Comparison of ENCODE assay signal across 1 cellular context in genomic region chr17:40018211-40019121, GRCh38.
TF ChIP-seq lines count a peak whose summit lies in the region.

No MANE protein-coding gene starts in this region.

TF ChIP-seq in endothelial cell of umbilical vein, 7 proteins besides CTCF, POLR2A, EP300 and RAD21:
- TF ChIP-seq GATA2 (IDR thresholded peaks at IDR 0.05; ENCODE audit: insufficient read depth, insufficient read length, low read depth, low read length): no peak
- TF ChIP-seq EZH2 (IDR thresholded peaks at IDR 0.05; ENCODE audit: borderline replicate concordance, low read depth, low read length, severe bottlenecking): no peak
- no peak for TF ChIP-seq JUN (IDR thresholded peaks at IDR 0.05; ENCODE audit: borderline replicate concordance, insufficient read depth, insufficient read length, low read depth)
- no peak for TF ChIP-seq FOS (IDR thresholded peaks at IDR 0.05; ENCODE audit: borderline replicate concordance, insufficient read depth, low read length)
- peak; percentile 50 for TF ChIP-seq POLR2AphosphoS5 (IDR thresholded peaks at IDR 0.05; ENCODE audit: insufficient read depth, low read depth, low read length)
- TF ChIP-seq, protein P1, sequence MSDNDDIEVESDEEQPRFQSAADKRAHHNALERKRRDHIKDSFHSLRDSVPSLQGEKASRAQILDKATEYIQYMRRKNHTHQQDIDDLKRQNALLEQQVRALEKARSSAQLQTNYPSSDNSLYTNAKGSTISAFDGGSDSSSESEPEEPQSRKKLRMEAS (IDR thresholded peaks at IDR 0.05; ENCODE audit: insufficient read depth, insufficient read length): no peak
